In the genomic region with DNA sequence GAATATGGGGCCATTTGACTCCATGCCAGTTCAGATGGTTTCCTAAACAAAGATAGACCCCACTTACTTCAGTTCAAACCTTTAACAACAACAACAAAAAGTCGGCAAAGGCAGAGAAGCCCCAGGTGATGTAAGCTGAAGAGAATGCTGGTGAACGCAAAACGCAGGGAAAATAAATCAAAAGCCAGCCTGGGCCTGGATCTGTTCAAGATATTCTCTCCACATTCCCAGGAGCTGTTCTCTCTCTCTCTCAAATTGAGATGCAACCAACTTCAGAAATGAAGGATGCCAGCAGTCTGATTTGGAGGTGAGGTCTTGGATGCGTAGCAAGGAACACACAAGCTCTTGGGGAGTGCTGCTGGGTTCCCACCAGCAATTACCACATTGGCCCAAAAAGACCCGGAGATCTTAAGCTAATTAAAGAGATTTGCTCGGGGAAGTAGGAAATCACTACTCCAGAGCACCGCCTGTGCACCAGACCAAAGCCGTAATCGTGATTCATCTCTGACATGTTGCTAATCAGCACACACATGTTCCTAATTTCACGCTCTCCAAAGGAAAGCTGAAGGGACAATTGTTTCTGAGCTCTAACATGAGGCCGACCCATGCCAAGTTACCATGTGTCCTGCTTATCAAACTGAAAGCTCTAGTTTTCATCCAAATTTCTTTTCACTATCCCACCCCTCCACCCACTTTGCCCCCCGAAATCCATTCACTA, we compare ENCODE assay signal across 13 cellular contexts. TPM values are rescaled to one million over a fixed set of nuclear protein-coding genes. Genes with fewer than 3 reads are reported as not detected.
DNase-seq lines count a peak whose midpoint lies in the region; TF ChIP-seq lines count a peak whose summit lies in the region.
"Had no signal": no experiment of that assay in that cellular context is flagged by ENCODE, and none has a peak within 500 bp of the region (broad histone marks: within the 10 kb centered on the region; RNA-seq: fewer than 3 reads in every experiment).

No MANE protein-coding gene starts in this region.

- TF ChIP-seq CTCF in HFF-Myc (IDR thresholded peaks at IDR 0.05; ENCODE audit: low read depth, low read length, missing control alignments) (no peak), endodermal cell (conservative IDR thresholded peaks at IDR 0.05) (no peak), suprapubic skin (IDR thresholded peaks at IDR 0.05) (no peak), OCI-LY7 (conservative IDR thresholded peaks at IDR 0.05; ENCODE audit: low read length) (no peak)

- H3K4me2 ChIP-seq in OCI-LY7 (ENCODE audit: low read length): no peak overlapping the region

- CTCF ChIA-PET in OCI-LY7 (lab: Charles Lee; ENCODE audit: unreplicated experiment): no interaction called here

- H3K4me1 ChIP-seq in endodermal cell (ENCODE audit: control insufficient read depth, insufficient read depth, low read length) (peaks cover 40% of the 10 kb centered on the region), suprapubic skin (peaks cover 9% of the 10 kb centered on the region), OCI-LY7 (ENCODE audit: insufficient read depth, low read length, poor library complexity, severe bottlenecking) (peaks cover 10% of the 10 kb centered on the region)

- H2AFZ ChIP-seq in OCI-LY7 (ENCODE audit: low read length): no peak overlapping the region

- POLR2A ChIA-PET in OCI-LY7 (lab: Charles Lee): interaction anchor here (0.6 to 0.7 kb wide), 2 partner anchors 8 to 1039 kb away, joined by 3 read pairs; no protein-coding TSS in a partner anchor

- H3K4me3 ChIP-seq in HFF-Myc (replicated peaks; ENCODE audit: low read depth, low read length) (peak overlapping the region; percentile 2), endodermal cell (ENCODE audit: low read length) (no peak overlapping the region), suprapubic skin (no peak overlapping the region), OCI-LY7 (ENCODE audit: low read depth, low read length, poor library complexity, severe bottlenecking) (no peak overlapping the region)
- H3K4me3 ChIP-seq: mucosa of descending colon had no signal

- H3K9me3 ChIP-seq in endodermal cell (ENCODE audit: control insufficient read depth, low read length): no peaks in the 10 kb centered on the region
- H3K9me3 ChIP-seq in suprapubic skin: no peaks in the 10 kb centered on the region
- no peaks in the 10 kb centered on the region for H3K9me3 ChIP-seq in OCI-LY7 (ENCODE audit: low read length)
- H3K9me3 ChIP-seq: mucosa of descending colon had no signal

- H3K4me1 Mint-ChIP-seq in endodermal cell: peaks cover 79% of the 10 kb centered on the region

- no peaks in the 10 kb centered on the region for H3K27me3 Mint-ChIP-seq in endodermal cell (ENCODE audit: insufficient read depth)

- H3K9ac ChIP-seq in endodermal cell (ENCODE audit: extremely low read depth, low read length, poor library complexity, severe bottlenecking): no peak overlapping the region

- no peak overlapping the region for H3K4me3 Mint-ChIP-seq in endodermal cell
- H3K4me3 Mint-ChIP-seq: T-cell had no signal

- DNase-seq in HFF-Myc (ENCODE audit: extremely low read depth, low read depth) (peak; percentile 94), endodermal cell (no peak), left kidney (ENCODE audit: low read depth, low spot score) (peak; percentile 73), suprapubic skin (ENCODE audit: low spot score in 2 of 2) (no peak), OCI-LY7 (ENCODE audit: low spot score) (no peak), NCI-H187 (lab: John Stamatoyannopoulos, UW) (no peak), NCI-H2196 treated with DMSO at 0.1 percent for 48 hours (lab: John Stamatoyannopoulos, UW; ENCODE audit: unreplicated experiment) (no peak)
- DNase-seq in stimulated activated CD4-positive, alpha-beta T cell treated with anti-CD3 and anti-CD28 coated beads, Interleukin-4, amount 100 ng/mL, for 24 hours: no peak
- DNase-seq: DMS153; mucosa of descending colon; NCI-H526; stimulated activated CD4-positive, alpha-beta T cell treated with anti-CD3 and anti-CD28 coated beads, Interleukin-1b, Interleukin-23, amount 100 ng/mL, for 48 hours; T-cell had no signal

- H4K20me1 ChIP-seq in OCI-LY7 (ENCODE audit: insufficient read depth, low read length): no peaks in the 10 kb centered on the region

- H3K36me3 ChIP-seq in endodermal cell (ENCODE audit: control insufficient read depth, insufficient read depth, low read length) (peaks cover 5% of the 10 kb centered on the region), suprapubic skin (no peaks in the 10 kb centered on the region), OCI-LY7 (ENCODE audit: insufficient read depth, low read length) (no peaks in the 10 kb centered on the region)

- TF ChIP-seq POLR2A in suprapubic skin (IDR thresholded peaks at IDR 0.05): no peak

- no peaks in the 10 kb centered on the region for H3K79me2 ChIP-seq in OCI-LY7 (ENCODE audit: insufficient read depth, low read depth, low read length)

- H3K27ac ChIP-seq in endodermal cell (ENCODE audit: low read depth, low read length) (peak overlapping the region; percentile 26), suprapubic skin (peak overlapping the region; percentile 82), OCI-LY7 (ENCODE audit: low read depth, low read length, poor library complexity, severe bottlenecking) (no peak overlapping the region)

- H3K27ac Mint-ChIP-seq in endodermal cell: peak overlapping the region; percentile 94
- H3K27ac Mint-ChIP-seq: T-cell had no signal

- no peaks in the 10 kb centered on the region for H3K9me3 Mint-ChIP-seq in endodermal cell
- H3K9me3 Mint-ChIP-seq: T-cell had no signal

- H3K9me2 ChIP-seq in OCI-LY7 (ENCODE audit: insufficient read depth, low read length): no peaks in the 10 kb centered on the region

- intact Hi-C loops in OCI-LY7 (cut with micrococcal nuclease; ENCODE audit: unreplicated experiment): no loop called here

- BruUV-seq in OCI-LY7 (replicated peaks; lab: Mats Ljungman, UMichigan): no TSS peak

- TF ChIP-seq EP300 in suprapubic skin (IDR thresholded peaks at IDR 0.05): no peak

- WGBS in endodermal cell (ENCODE audit: insufficient coverage in 1 of 2, insufficient read length in 1 of 2), 2 experiments: 87 to 88% methylated on average over 9 to 11 of the region's 12 CpGs
- WGBS in suprapubic skin: 55% methylated on average over 12 of the region's 12 CpGs

- H3K36me3 Mint-ChIP-seq in endodermal cell (ENCODE audit: low read depth): peaks cover 7% of the 10 kb centered on the region
- H3K36me3 Mint-ChIP-seq: T-cell had no signal

- no peaks in the 10 kb centered on the region for H3K27me3 ChIP-seq in endodermal cell (ENCODE audit: control insufficient read depth, insufficient read depth, low read length, poor library complexity, severe bottlenecking)
- H3K27me3 ChIP-seq in suprapubic skin: no peaks in the 10 kb centered on the region

RNA-seq across cellular contexts. Expression of a gene that starts 37.1 kb away (rescaled TPM):
- total RNA-seq in endodermal cell: 10 to 100 TPM; 47.1 to 71.3 TPM
- 51.2 TPM for polyA plus RNA-seq in endodermal cell (2013, experiment 1 of 2)
- polyA plus RNA-seq in endodermal cell (2013, experiment 2 of 2): 54.8 TPM
- 1 to 10 TPM; 2.2 to 6.1 (median 3.7) TPM for total RNA-seq in suprapubic skin
- 0.06 TPM in 1 of 2 replicates, not detected in the other for total RNA-seq in OCI-LY7 (2014; rRNA removed; shearing (Covaris generic))
- 0.35 and 0.36 TPM in 2 replicates for total RNA-seq in OCI-LY7 (2022)

Comparison
In these comparisons a context has a peak if more than half of its experiments do, and no peak if none do; other contexts are left out.
1. DNase-seq: peak in HFF-Myc (single experiment) and left kidney (single experiment); none in endodermal cell (single experiment), suprapubic skin (0 of 2), OCI-LY7 (single experiment), NCI-H187 (0 of 2), stimulated activated CD4-positive, alpha-beta T cell treated with anti-CD3 and anti-CD28 coated beads, Interleukin-4, amount 100 ng/mL, for 24 hours (single experiment) and NCI-H2196 treated with DMSO at 0.1 percent for 48 hours (single experiment).
2. RNA of a gene that starts 37.1 kb away (total RNA-seq): 47.1 to 71.3 TPM in endodermal cell; 2.2 to 6.1 TPM in suprapubic skin and 0.06 to 0.36 TPM in OCI-LY7; every median in the first group is over 4 times any median in the second.